12 cellular contexts compared by ENCODE assay signal in genomic region chr9:134626576-134627416, GRCh38. TPM values are rescaled to one million over a fixed set of nuclear protein-coding genes. Genes with fewer than 3 reads are reported as not detected.
DNase-seq lines count a peak whose midpoint lies in the region; ATAC-seq and TF ChIP-seq lines count a peak whose summit lies in the region.
"Had no signal": no experiment of that assay in that cellular context is flagged by ENCODE, and none has a peak within 500 bp of the region (broad histone marks: within the 10 kb centered on the region; RNA-seq: fewer than 3 reads in every experiment).

No MANE protein-coding gene starts in this region.

- WGBS in suprapubic skin = 86% methylated on average over 12 of the region's 19 CpGs

- H3K9me3 ChIP-seq in suprapubic skin = no peaks in the 10 kb centered on the region
- H3K9me3 ChIP-seq: ascending aorta, esophagus squamous epithelium had no signal

- no peak for ATAC-seq in HG03460 (IDR thresholded peaks at IDR 0.05; ENCODE audit: unreplicated experiment)
- ATAC-seq: left colon had no signal

- CTCF ChIA-PET in RWPE1 (lab: Yijun Ruan, JAX) = interaction anchor here (0.6 to 0.8 kb wide), 2 partner anchors 33 to 34 kb away, joined by 3 read pairs; no protein-coding TSS in a partner anchor
- CTCF ChIA-PET in activated CD4-positive, alpha-beta T cell treated with anti-CD3 and anti-CD28 coated beads, Interleukin-2, amount 10 ng/mL, durations not matched to agents 7 days and 5 days (lab: Charles Lee) = no interaction called here

- peaks cover 5% of the 10 kb centered on the region for H3K4me1 ChIP-seq in suprapubic skin
- H3K4me1 ChIP-seq: ascending aorta, esophagus squamous epithelium had no signal

- TF ChIP-seq POLR2A in suprapubic skin (IDR thresholded peaks at IDR 0.05) = no peak

- POLR2A ChIA-PET in RWPE1 (lab: Yijun Ruan, JAX; ENCODE audit: low non-redundant PET) = no interaction called here
- POLR2A ChIA-PET in activated CD4-positive, alpha-beta T cell treated with anti-CD3 and anti-CD28 coated beads, Interleukin-2, amount 10 ng/mL, durations not matched to agents 7 days and 5 days (lab: Charles Lee) = no interaction called here

- H3K36me3 Mint-ChIP-seq in activated CD4-positive, alpha-beta T cell treated with anti-CD3 and anti-CD28 coated beads, Interleukin-2, amount 10 ng/mL, durations not matched to agents 7 days and 5 days (ENCODE audit: low read depth) = no peaks in the 10 kb centered on the region

- peaks cover 24% of the 10 kb centered on the region for H3K27me3 ChIP-seq in suprapubic skin
- H3K27me3 ChIP-seq: ascending aorta had no signal

- H3K4me1 Mint-ChIP-seq in activated CD4-positive, alpha-beta T cell treated with anti-CD3 and anti-CD28 coated beads, Interleukin-2, amount 10 ng/mL, durations not matched to agents 7 days and 5 days = no peaks in the 10 kb centered on the region

- H3K4me3 ChIP-seq in fibroblast of pulmonary artery (replicated peaks; ENCODE audit: low read depth, low read length) (no peak overlapping the region), suprapubic skin (no peak overlapping the region)
- H3K4me3 ChIP-seq: ascending aorta, esophagus squamous epithelium had no signal

- H3K9me3 Mint-ChIP-seq in activated CD4-positive, alpha-beta T cell treated with anti-CD3 and anti-CD28 coated beads, Interleukin-2, amount 10 ng/mL, durations not matched to agents 7 days and 5 days = no peaks in the 10 kb centered on the region

- H3K4me3 Mint-ChIP-seq in activated CD4-positive, alpha-beta T cell treated with anti-CD3 and anti-CD28 coated beads, Interleukin-2, amount 10 ng/mL, durations not matched to agents 7 days and 5 days = no peak overlapping the region

- no peak overlapping the region for H3K27ac Mint-ChIP-seq in activated CD4-positive, alpha-beta T cell treated with anti-CD3 and anti-CD28 coated beads, Interleukin-2, amount 10 ng/mL, durations not matched to agents 7 days and 5 days

- TF ChIP-seq EP300 in suprapubic skin (IDR thresholded peaks at IDR 0.05) = no peak

- H3K27ac ChIP-seq in RWPE1 (peak overlapping the region; percentile 81; the same call in 1 of the 2 replicates), suprapubic skin (no peak overlapping the region)
- H3K27ac ChIP-seq: ascending aorta, esophagus squamous epithelium had no signal

- DNase-seq in activated CD8-positive, alpha-beta memory T cell treated with anti-CD3 and anti-CD28 coated beads, Interleukin-2, amount 50 U/mL, for 4 hours = peak; percentile 8
- no peak for DNase-seq in activated CD8-positive, alpha-beta memory T cell treated with anti-CD3 and anti-CD28 coated beads, Interleukin-2, amount 50 U/mL, for 48 hours
- DNase-seq in RWPE1 (ENCODE audit: low spot score) (peak; percentile 41), fibroblast of pulmonary artery (ENCODE audit: low read depth) (peak; percentile 48), suprapubic skin (ENCODE audit: low spot score in 2 of 2) (peak; percentile 40 to 45), epidermal melanocyte (ENCODE audit: insufficient read length, low spot score) (no peak)
- no peak for DNase-seq in activated CD4-positive, alpha-beta T cell treated with anti-CD3 and anti-CD28 coated beads, Interleukin-2, amount 10 ng/mL, durations not matched to agents 7 days and 5 days
- DNase-seq: activated CD8-positive, alpha-beta memory T cell treated with anti-CD3 and anti-CD28 coated beads for 24 hours; esophagus squamous epithelium had no signal

- no peaks in the 10 kb centered on the region for H3K27me3 Mint-ChIP-seq in activated CD4-positive, alpha-beta T cell treated with anti-CD3 and anti-CD28 coated beads, Interleukin-2, amount 10 ng/mL, durations not matched to agents 7 days and 5 days

- TF ChIP-seq CTCF in RWPE1 (conservative IDR thresholded peaks at IDR 0.05; ENCODE audit: low read depth) (no peak), fibroblast of pulmonary artery (IDR thresholded peaks at IDR 0.05; ENCODE audit: low read length, missing control alignments) (no peak), suprapubic skin (IDR thresholded peaks at IDR 0.05) (no peak)

- H3K36me3 ChIP-seq in suprapubic skin = no peaks in the 10 kb centered on the region
- H3K36me3 ChIP-seq: ascending aorta, esophagus squamous epithelium had no signal

RNA-seq across cellular contexts. Expression of gene COL5A1, which starts 14.8 kb away (rescaled TPM):
- total RNA-seq in suprapubic skin = 10 to 100 TPM in 3 of 4 donors, 1 to 10 TPM in 1; 8.6 to 16.5 (median 15.4) TPM
- under 1 TPM; 0.15 to 0.30 TPM for total RNA-seq in activated CD4-positive, alpha-beta T cell treated with anti-CD3 and anti-CD28 coated beads, Interleukin-2, amount 10 ng/mL, durations not matched to agents 7 days and 5 days

Comparison
In these comparisons a context has a peak if more than half of its experiments do, and no peak if none do; other contexts are left out.
1. DNase-seq: peak in activated CD8-positive, alpha-beta memory T cell treated with anti-CD3 and anti-CD28 coated beads, Interleukin-2, amount 50 U/mL, for 4 hours (single experiment), RWPE1 (single experiment), fibroblast of pulmonary artery (single experiment) and suprapubic skin (2 of 2); none in activated CD8-positive, alpha-beta memory T cell treated with anti-CD3 and anti-CD28 coated beads, Interleukin-2, amount 50 U/mL, for 48 hours (single experiment), epidermal melanocyte (single experiment) and activated CD4-positive, alpha-beta T cell treated with anti-CD3 and anti-CD28 coated beads, Interleukin-2, amount 10 ng/mL, durations not matched to agents 7 days and 5 days (single experiment).
2. RNA of gene COL5A1, which starts 14.8 kb away (total RNA-seq): 8.6 to 16.5 TPM in suprapubic skin; 0.15 to 0.30 TPM in activated CD4-positive, alpha-beta T cell treated with anti-CD3 and anti-CD28 coated beads, Interleukin-2, amount 10 ng/mL, durations not matched to agents 7 days and 5 days; every median in the first group is over 4 times any median in the second.